29 cellular contexts compared by ENCODE assay signal in the genomic region with DNA sequence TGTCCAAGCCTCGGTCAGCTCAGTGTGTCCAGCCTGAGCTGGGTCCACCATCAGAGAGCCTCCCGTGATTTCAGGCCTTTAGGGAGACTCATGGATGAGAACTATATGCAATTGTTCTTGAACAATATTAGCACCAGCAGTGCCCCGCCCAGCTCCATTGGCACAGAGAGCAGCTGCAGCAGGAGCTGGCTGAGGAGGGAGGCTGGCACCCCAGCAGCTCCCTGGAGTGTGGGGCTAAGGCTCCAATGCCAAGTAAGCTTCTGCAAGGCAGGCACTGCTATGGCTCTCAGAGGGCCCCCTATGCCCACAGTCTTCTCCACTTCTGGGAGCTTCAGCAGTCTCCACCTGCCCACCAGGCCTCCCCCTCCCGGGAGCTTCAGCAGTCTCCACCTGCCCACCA.
A peak's percentile ranks its signal among the peaks of the same experiment; 100 is the strongest.
DNase-seq lines count a peak whose midpoint lies in the region; ATAC-seq and TF ChIP-seq lines count a peak whose summit lies in the region.
"Had no signal": no experiment of that assay in that cellular context is flagged by ENCODE, and none has a peak within 500 bp of the region (broad histone marks: within the 10 kb centered on the region; RNA-seq: fewer than 3 reads in every experiment).

No MANE protein-coding gene starts in this region.

- no peak overlapping the region for H3K4me2 ChIP-seq in PC-3 (ENCODE audit: low read length)
- H3K4me2 ChIP-seq: GM23338, KMS-11, PC-9 had no signal

- H3F3A ChIP-seq in PC-3 (ENCODE audit: low read length, unreplicated experiment), result no peaks in the 10 kb centered on the region

- CTCF ChIA-PET in PC-3 (lab: Charles Lee), result no interaction called here

- no peaks in the 10 kb centered on the region for H3K4me1 ChIP-seq in upper lobe of right lung
- no peaks in the 10 kb centered on the region for H3K4me1 ChIP-seq in PC-3 (ENCODE audit: insufficient read depth, low read length)
- peaks cover 0 to 10% of the 10 kb centered on the region in 2 donors for H3K4me1 ChIP-seq in right atrium auricular region
- H3K4me1 ChIP-seq: SJSA1 had no signal

- H3K4me3 ChIP-seq in upper lobe of right lung (peak overlapping the region; percentile 23), PC-3 (ENCODE audit: low read length) (no peak overlapping the region), right atrium auricular region (no peak overlapping the region)
- H3K4me3 ChIP-seq: GM12878, GM23338, PC-9, SJSA1 had no signal

- H3K36me3 ChIP-seq in upper lobe of right lung (no peaks in the 10 kb centered on the region), PC-3 (ENCODE audit: low read depth, low read length) (no peaks in the 10 kb centered on the region), right atrium auricular region (no peaks in the 10 kb centered on the region)
- H3K36me3 ChIP-seq: SJSA1 had no signal

- H3K27ac ChIP-seq in upper lobe of right lung (no peak overlapping the region), PC-3 (ENCODE audit: low read length) (no peak overlapping the region), right atrium auricular region (no peak overlapping the region)
- H3K27ac ChIP-seq: KMS-11, PC-9, SJSA1 had no signal

- no peak overlapping the region for H3K9ac ChIP-seq in PC-3 (ENCODE audit: low read length)
- H3K9ac ChIP-seq: KMS-11 had no signal

- no TSS peak for BruUV-seq in PC-3 (replicated peaks; lab: Mats Ljungman, UMichigan)

- intact Hi-C loops in head of caudate nucleus (cut with DNase I) (no loop called here), upper lobe of right lung (cut with DNase I) (no loop called here), PC-3 (cut with micrococcal nuclease) (no loop called here)

- POLR2A ChIA-PET in PC-3 (lab: Charles Lee; ENCODE audit: unreplicated experiment), result no interaction called here

- no peak overlapping the region for H2AFZ ChIP-seq in PC-3 (ENCODE audit: low read length)
- H2AFZ ChIP-seq: GM23338, PC-9 had no signal

- H3K27me3 ChIP-seq in upper lobe of right lung (no peaks in the 10 kb centered on the region), PC-3 (ENCODE audit: low read length) (peaks cover 12% of the 10 kb centered on the region; the same call in 1 of the 2 replicates), right atrium auricular region (no peaks in the 10 kb centered on the region)

- no peaks in the 10 kb centered on the region for H3K79me2 ChIP-seq in PC-3 (ENCODE audit: low read length)

- H3K9me2 ChIP-seq in PC-3 (replicated peaks; ENCODE audit: low read length), result no peaks in the 10 kb centered on the region

- peak; percentile 23 for ATAC-seq in upper lobe of right lung
- ATAC-seq in PC-3, result no peak
- ATAC-seq: CD8-positive, alpha-beta T cell; GM12878; GM23338; Right ventricle myocardium inferior had no signal

- no peaks in the 10 kb centered on the region for H4K20me1 ChIP-seq in PC-3 (ENCODE audit: low read length)

- peak; percentile 29 to 36 for DNase-seq in NOMO-1 (lab: John Stamatoyannopoulos, UW; ENCODE audit: unreplicated experiment in 2 of 2)
- DNase-seq in NOMO-1 treated with dmso at 0.1 percent for 144 hours (lab: John Stamatoyannopoulos, UW; ENCODE audit: unreplicated experiment), result no peak
- peak; percentile 11 for DNase-seq in NCI-H345 treated with DMSO at 0.1 percent for 48 hours (lab: John Stamatoyannopoulos, UW; ENCODE audit: unreplicated experiment)
- DNase-seq in head of caudate nucleus, result peak in 26 of 42 donors; percentile 8 to 62 (median 32)
- no peak for DNase-seq in upper lobe of right lung
- DNase-seq in PC-3, result no peak
- no peak for DNase-seq in activated naive CD4-positive, alpha-beta T cell (lab: John Stamatoyannopoulos, UW)
- no peak for DNase-seq in right atrium auricular region (ENCODE audit: low spot score)
- DNase-seq: CD8-positive, alpha-beta T cell; DMS 273 treated with DMSO at 0.1 percent for 48 hours; DMS79; EL; H9; HFFc6; IMR-90; MM.1S; NCI-H1092; NCI-H1417 treated with DMSO at 0.1 percent for 48 hours; NCI-H187; NCI-H2081 treated with DMSO at 0.1 percent for 48 hours; NCI-H2171 treated with DMSO at 0.1 percent for 48 hours; NCI-H446; NCI-H524 treated with DMSO at 0.1 percent for 48 hours; PC-9 had no signal

- H3K9me3 ChIP-seq in upper lobe of right lung (no peaks in the 10 kb centered on the region), PC-3 (ENCODE audit: low read length) (no peaks in the 10 kb centered on the region), right atrium auricular region (no peaks in the 10 kb centered on the region)
- H3K9me3 ChIP-seq: SJSA1 had no signal

- no peak for TF ChIP-seq CTCF in upper lobe of right lung (IDR thresholded peaks at IDR 0.05)
- no peak for TF ChIP-seq CTCF in PC-3 (conservative IDR thresholded peaks at IDR 0.05; ENCODE audit: low read depth, low read length)
- no peak for TF ChIP-seq CTCF in right atrium auricular region (IDR thresholded peaks at IDR 0.05)

Comparison
In these comparisons a context has a peak if more than half of its experiments do, and no peak if none do; other contexts are left out.
1. DNase-seq: peak in NOMO-1 (2 of 2), NCI-H345 treated with DMSO at 0.1 percent for 48 hours (single experiment) and head of caudate nucleus (26 of 42); none in NOMO-1 treated with dmso at 0.1 percent for 144 hours (single experiment), upper lobe of right lung (single experiment), PC-3 (single experiment), activated naive CD4-positive, alpha-beta T cell (0 of 4) and right atrium auricular region (single experiment).